ENCODE assay signal across 5 cellular contexts in the genomic region with DNA sequence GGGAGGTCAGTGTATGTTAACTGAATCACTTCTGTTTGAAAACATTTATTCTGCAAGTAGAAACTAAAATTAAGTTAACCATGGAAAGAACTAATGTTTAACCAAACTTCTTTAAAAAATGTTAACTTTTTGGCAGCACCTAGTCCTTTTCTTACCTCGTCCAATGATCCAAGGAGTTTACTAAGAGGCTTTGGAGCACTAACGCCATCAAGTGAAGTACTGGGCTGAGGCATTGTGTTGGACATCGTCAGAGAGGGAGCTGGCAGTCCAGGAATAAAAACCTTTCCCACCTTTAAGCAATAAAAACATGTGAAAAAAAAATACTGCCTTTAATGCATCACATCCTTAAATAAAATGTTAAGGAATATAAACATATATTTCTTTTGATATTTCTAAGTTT. TPM values are rescaled to one million over a fixed set of nuclear protein-coding genes. Genes with fewer than 3 reads are reported as not detected.
"Had no signal": no experiment of that assay in that cellular context is flagged by ENCODE, and none has a peak within 500 bp of the region (broad histone marks: within the 10 kb centered on the region; RNA-seq: fewer than 3 reads in every experiment).

No MANE protein-coding gene starts in this region.

RNA-seq across cellular contexts. Expression of a gene that starts 23.8 kb away (rescaled TPM):
- total RNA-seq: M059J, Right ventricle myocardium inferior, RPMI7951, SJCRH30, SK-MEL-5 had no signal
